ENCODE assay signal across 23 cellular contexts in genomic region chr11:118060879-118061278, GRCh38. TPM values are rescaled to one million over a fixed set of nuclear protein-coding genes. Genes with fewer than 3 reads are reported as not detected.
A peak's percentile ranks its signal among the peaks of the same experiment; 100 is the strongest.
DNase-seq lines count a peak whose midpoint lies in the region; ATAC-seq and TF ChIP-seq lines count a peak whose summit lies in the region.
"Had no signal": no experiment of that assay in that cellular context is flagged by ENCODE, and none has a peak within 500 bp of the region (broad histone marks: within the 10 kb centered on the region; RNA-seq: fewer than 3 reads in every experiment).

No MANE protein-coding gene starts in this region.

- no peaks in the 10 kb centered on the region for H3K9me3 Mint-ChIP-seq in activated CD4-positive, alpha-beta T cell treated with anti-CD3 and anti-CD28 coated beads for 36 hours (ENCODE audit: low read depth)

- H3K4me3 Mint-ChIP-seq in activated CD4-positive, alpha-beta T cell treated with anti-CD3 and anti-CD28 coated beads for 36 hours = no peak overlapping the region
- H3K4me3 Mint-ChIP-seq in T-helper 17 cell = no peak overlapping the region

- DNase-seq in activated CD4-positive, alpha-beta T cell treated with anti-CD3 and anti-CD28 coated beads for 36 hours = no peak
- DNase-seq in activated CD4-positive, alpha-beta T cell treated with anti-CD3 and anti-CD28 coated beads for 4 hours = no peak
- DNase-seq in cardiac septum (ENCODE audit: low spot score) (peak; percentile 73), medulla oblongata (ENCODE audit: extremely low spot score) (peak; percentile 9), upper lobe of right lung (peak; percentile 73), NCI-H1105 treated with DMSO at 0.1 percent for 48 hours (lab: John Stamatoyannopoulos, UW) (no peak), foreskin keratinocyte (no peak), T-helper 17 cell (no peak)
- DNase-seq: activated CD4-positive, alpha-beta T cell treated with anti-CD3 and anti-CD28 coated beads for 1 hour; NCI-H146; NCI-H82; PC-3; stimulated activated CD4-positive, alpha-beta T cell treated with anti-CD3 and anti-CD28 coated beads, Interleukin-1b, Interleukin-23, amount 100 ng/mL, for 48 hours; stimulated activated naive CD4-positive, alpha-beta T cell treated with Interleukin-2 at 50 U/mL for 16 hours had no signal

- no peaks in the 10 kb centered on the region for H3K27me3 ChIP-seq in upper lobe of right lung
- H3K27me3 ChIP-seq in foreskin keratinocyte = no peaks in the 10 kb centered on the region
- H3K27me3 ChIP-seq: dorsolateral prefrontal cortex, SJSA1 had no signal

- H3K9me3 ChIP-seq in upper lobe of right lung (no peaks in the 10 kb centered on the region), T-helper 17 cell (ENCODE audit: control insufficient read depth, low read length, poor library complexity, severe bottlenecking) (no peaks in the 10 kb centered on the region)
- H3K9me3 ChIP-seq: breast epithelium, SJSA1 had no signal

- intact Hi-C loops in activated CD4-positive, alpha-beta T cell treated with anti-CD3 and anti-CD28 coated beads for 36 hours (cut with DNase I, micrococcal nuclease) = no loop called here
- intact Hi-C loops in cardiac septum (cut with DNase I) (no loop called here), upper lobe of right lung (cut with DNase I) (no loop called here)

- no peak overlapping the region for H3K4me3 ChIP-seq in upper lobe of right lung
- H3K4me3 ChIP-seq: breast epithelium, dorsolateral prefrontal cortex, SJSA1 had no signal

- H3K36me3 ChIP-seq in upper lobe of right lung = no peaks in the 10 kb centered on the region
- H3K36me3 ChIP-seq: breast epithelium, SJSA1 had no signal

- H3K27ac Mint-ChIP-seq in activated CD4-positive, alpha-beta T cell treated with anti-CD3 and anti-CD28 coated beads for 36 hours = no peak overlapping the region
- H3K27ac Mint-ChIP-seq in T-helper 17 cell = no peak overlapping the region

- no peaks in the 10 kb centered on the region for H3K4me1 ChIP-seq in upper lobe of right lung
- H3K4me1 ChIP-seq in foreskin keratinocyte = no peaks in the 10 kb centered on the region
- H3K4me1 ChIP-seq: breast epithelium, SJSA1 had no signal

- H3K36me3 Mint-ChIP-seq in activated CD4-positive, alpha-beta T cell treated with anti-CD3 and anti-CD28 coated beads for 36 hours (ENCODE audit: low read depth) = no peaks in the 10 kb centered on the region
- H3K36me3 Mint-ChIP-seq in T-helper 17 cell (ENCODE audit: low read depth) = peaks cover 8% of the 10 kb centered on the region

- H3K27ac ChIP-seq in upper lobe of right lung = no peak overlapping the region
- no peak overlapping the region for H3K27ac ChIP-seq in foreskin keratinocyte
- H3K27ac ChIP-seq: breast epithelium, SJSA1 had no signal

- peak; percentile 30 for ATAC-seq in activated CD4-positive, alpha-beta T cell treated with anti-CD3 and anti-CD28 coated beads for 36 hours
- peak; percentile 66 for ATAC-seq in upper lobe of right lung
- no peak for ATAC-seq in foreskin keratinocyte
- ATAC-seq in T-helper 17 cell = no peak
- ATAC-seq: PC-3 had no signal

- no peaks in the 10 kb centered on the region for H3K4me1 Mint-ChIP-seq in activated CD4-positive, alpha-beta T cell treated with anti-CD3 and anti-CD28 coated beads for 36 hours
- H3K4me1 Mint-ChIP-seq in T-helper 17 cell = peaks cover 19% of the 10 kb centered on the region

- POLR2A ChIA-PET in activated CD4-positive, alpha-beta T cell treated with anti-CD3 and anti-CD28 coated beads for 36 hours (lab: Charles Lee) = interaction anchor here (0.6 kb wide), 1 partner anchor 791 kb away, joined by 3 read pairs; no protein-coding TSS in a partner anchor

- TF ChIP-seq CTCF in upper lobe of right lung (IDR thresholded peaks at IDR 0.05) = no peak
- TF ChIP-seq CTCF in foreskin keratinocyte (conservative IDR thresholded peaks at IDR 0.05) = no peak

- CTCF ChIA-PET in activated CD4-positive, alpha-beta T cell treated with anti-CD3 and anti-CD28 coated beads for 36 hours (lab: Charles Lee) = interaction anchor here (0.8 to 1.9 kb wide), 3 partner anchors 7 to 216 kb away, joined by 3 to 10 read pairs (median 7); no protein-coding TSS in a partner anchor

- H3K27me3 Mint-ChIP-seq in activated CD4-positive, alpha-beta T cell treated with anti-CD3 and anti-CD28 coated beads for 36 hours = peaks cover 5% of the 10 kb centered on the region
- peaks cover 35% of the 10 kb centered on the region for H3K27me3 Mint-ChIP-seq in T-helper 17 cell

RNA-seq across cellular contexts. Expression of gene TMPRSS4, which starts 16.0 kb away (rescaled TPM):
- not detected for total RNA-seq in activated CD4-positive, alpha-beta T cell treated with anti-CD3 and anti-CD28 coated beads for 36 hours
- total RNA-seq in cardiac septum (0.32 TPM), upper lobe of right lung (3.0 TPM), foreskin keratinocyte (1.1 and 1.2 TPM in 2 replicates), T-helper 17 cell (not detected)
- 0.78 and 1.1 TPM in 2 replicates for polyA plus RNA-seq in foreskin keratinocyte
- total RNA-seq: dorsolateral prefrontal cortex, MCF 10A, SJSA1 had no signal
- polyA plus RNA-seq: BJ had no signal

RNA-seq across cellular contexts. Expression of gene SMIM35, which starts 25.9 kb away (rescaled TPM):
- under 1 TPM in 1 of 2 experiments, not detected in 1; 0.09 TPM for total RNA-seq in activated CD4-positive, alpha-beta T cell treated with anti-CD3 and anti-CD28 coated beads for 36 hours
- total RNA-seq in cardiac septum (not detected), upper lobe of right lung (not detected), foreskin keratinocyte (not detected in 2 replicates), T-helper 17 cell (under 1 TPM; 0.13 to 0.30 TPM)
- polyA plus RNA-seq in foreskin keratinocyte = not detected in 2 replicates
- total RNA-seq: breast epithelium, epithelial cell of proximal tubule, H1, liver, MCF 10A, PC-3, SJSA1, urinary bladder had no signal
- polyA plus RNA-seq: BJ, H1 had no signal

Comparison
In these comparisons a context has a peak if more than half of its experiments do, and no peak if none do; other contexts are left out.
1. ATAC-seq: peak in activated CD4-positive, alpha-beta T cell treated with anti-CD3 and anti-CD28 coated beads for 36 hours (single experiment) and upper lobe of right lung (single experiment); none in foreskin keratinocyte (single experiment) and T-helper 17 cell (single experiment).
2. DNase-seq: peak in cardiac septum (single experiment), medulla oblongata (single experiment) and upper lobe of right lung (single experiment); none in activated CD4-positive, alpha-beta T cell treated with anti-CD3 and anti-CD28 coated beads for 36 hours (single experiment), activated CD4-positive, alpha-beta T cell treated with anti-CD3 and anti-CD28 coated beads for 4 hours (0 of 2), NCI-H1105 treated with DMSO at 0.1 percent for 48 hours (single experiment), foreskin keratinocyte (0 of 2) and T-helper 17 cell (0 of 3).